ENCODE assay signal across 10 cellular contexts in genomic region chr6:11712760-11713159, GRCh38.
A peak's percentile ranks its signal among the peaks of the same experiment; 100 is the strongest.
DNase-seq lines count a peak whose midpoint lies in the region; ATAC-seq and TF ChIP-seq lines count a peak whose summit lies in the region.
"Had no signal": no experiment of that assay in that cellular context is flagged by ENCODE, and none has a peak within 500 bp of the region (broad histone marks: within the 10 kb centered on the region; RNA-seq: fewer than 3 reads in every experiment).

No MANE protein-coding gene starts in this region.

- H2AFZ ChIP-seq in OCI-LY3 (ENCODE audit: low read depth, low read length) = no peak overlapping the region

- intact Hi-C loops in vagina (cut with DNase I) = no loop called here

- no peaks in the 10 kb centered on the region for H3K27me3 ChIP-seq in OCI-LY3 (ENCODE audit: low read depth, low read length)
- H3K27me3 ChIP-seq in vagina = no peaks in the 10 kb centered on the region

- no peak for TF ChIP-seq CTCF in OCI-LY3 (IDR thresholded peaks at IDR 0.05; ENCODE audit: low read depth, low read length)
- no peak for TF ChIP-seq CTCF in epithelial cell of esophagus (IDR thresholded peaks at IDR 0.05; ENCODE audit: insufficient read depth, low read depth, low read length, missing control alignments)
- no peak for TF ChIP-seq CTCF in GM13977 (IDR thresholded peaks at IDR 0.05; ENCODE audit: extremely low read depth, insufficient read depth, missing control alignments)
- TF ChIP-seq CTCF in vagina (IDR thresholded peaks at IDR 0.05) = no peak

- H3K9ac ChIP-seq in OCI-LY3 (ENCODE audit: low read length) = no peak overlapping the region

- H3K79me2 ChIP-seq in OCI-LY3 (ENCODE audit: low read length) = no peaks in the 10 kb centered on the region

- no peak for TF ChIP-seq POLR2A in vagina (IDR thresholded peaks at IDR 0.05)

- H3K4me2 ChIP-seq in OCI-LY3 (ENCODE audit: low read length) = peak overlapping the region; percentile 53
- H3K4me2 ChIP-seq: smooth muscle cell had no signal

- H3K4me3 ChIP-seq in OCI-LY3 (ENCODE audit: low read length) (no peak overlapping the region), epithelial cell of esophagus (ENCODE audit: low read length) (no peak overlapping the region), skin epidermis (no peak overlapping the region), vagina (no peak overlapping the region)
- H3K4me3 ChIP-seq: smooth muscle cell had no signal

- no peaks in the 10 kb centered on the region for H3K9me3 ChIP-seq in OCI-LY3 (ENCODE audit: insufficient read depth, low read length)
- H3K9me3 ChIP-seq in vagina = no peaks in the 10 kb centered on the region

- no peaks in the 10 kb centered on the region for H4K20me1 ChIP-seq in OCI-LY3 (ENCODE audit: insufficient read depth, low read length)

- H3K4me1 ChIP-seq in OCI-LY3 (ENCODE audit: low read length) (peaks cover 36% of the 10 kb centered on the region), vagina (peaks cover 19% of the 10 kb centered on the region)

- H3K36me3 ChIP-seq in OCI-LY3 (replicated peaks; ENCODE audit: low read depth, low read length) (no peaks in the 10 kb centered on the region), vagina (no peaks in the 10 kb centered on the region)

- DNase-seq in epithelial cell of esophagus (ENCODE audit: low read depth) (peak; percentile 61), GM13977 (ENCODE audit: low spot score) (no peak), vagina (ENCODE audit: extremely low spot score in 2 of 2) (no peak)
- DNase-seq: NCI-H82 had no signal

- H3K27ac ChIP-seq in OCI-LY3 (ENCODE audit: low read length) (no peak overlapping the region), skin epidermis (peak overlapping the region in 11 of 21 experiments; percentile 18 to 84 (median 57)), vagina (no peak overlapping the region)

- ATAC-seq in GM19023 (IDR thresholded peaks at IDR 0.05; ENCODE audit: unreplicated experiment) (peak; percentile 37), GM19397 (IDR thresholded peaks at IDR 0.05; ENCODE audit: unreplicated experiment) (no peak), GM18867 (IDR thresholded peaks at IDR 0.05; ENCODE audit: unreplicated experiment) (no peak)

- in situ Hi-C loops in GM13977 (cut with MboI; ENCODE audit: low pct_unique_long_range_greater_than_20kb, low sequenced_read_pairs, unreplicated experiment) = no loop called here

Comparison
In these comparisons a context has a peak if more than half of its experiments do, and no peak if none do; other contexts are left out.
1. H3K27ac ChIP-seq: peak in skin epidermis (11 of 21); none in OCI-LY3 (single experiment) and vagina (single experiment).